ENCODE assay signal across 1 cellular context in the genomic region with DNA sequence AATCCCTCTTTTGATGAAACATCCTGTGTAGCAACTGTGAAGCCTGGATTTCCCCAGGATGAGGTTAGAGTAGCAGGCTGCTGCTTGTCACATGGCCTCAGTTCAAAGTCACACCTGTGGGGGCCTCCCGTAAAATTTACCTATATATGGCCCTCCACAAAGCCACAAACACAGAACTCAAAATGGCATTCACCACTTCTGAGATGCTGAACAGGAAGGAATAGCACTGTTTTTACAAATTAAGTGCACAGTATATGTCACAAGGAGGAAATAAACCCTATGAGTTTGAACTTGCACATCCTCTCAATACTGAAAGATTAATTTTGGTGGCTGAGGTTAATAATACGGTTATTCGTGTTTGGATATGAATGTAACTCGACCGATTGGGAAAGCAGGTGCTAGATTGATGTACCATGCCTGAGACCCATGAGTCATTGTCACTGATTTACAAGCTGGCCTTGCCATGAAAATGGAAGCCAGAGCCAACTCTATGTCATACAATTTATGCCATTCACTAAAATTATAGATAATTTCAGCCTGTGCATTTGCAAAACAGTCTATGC.
TF ChIP-seq lines count a peak whose summit lies in the region.

No MANE protein-coding gene starts in this region.

TF ChIP-seq in GM23338, 12 proteins besides CTCF, POLR2A, EP300 and RAD21 (continued from another document):
- TF ChIP-seq, protein P1, sequence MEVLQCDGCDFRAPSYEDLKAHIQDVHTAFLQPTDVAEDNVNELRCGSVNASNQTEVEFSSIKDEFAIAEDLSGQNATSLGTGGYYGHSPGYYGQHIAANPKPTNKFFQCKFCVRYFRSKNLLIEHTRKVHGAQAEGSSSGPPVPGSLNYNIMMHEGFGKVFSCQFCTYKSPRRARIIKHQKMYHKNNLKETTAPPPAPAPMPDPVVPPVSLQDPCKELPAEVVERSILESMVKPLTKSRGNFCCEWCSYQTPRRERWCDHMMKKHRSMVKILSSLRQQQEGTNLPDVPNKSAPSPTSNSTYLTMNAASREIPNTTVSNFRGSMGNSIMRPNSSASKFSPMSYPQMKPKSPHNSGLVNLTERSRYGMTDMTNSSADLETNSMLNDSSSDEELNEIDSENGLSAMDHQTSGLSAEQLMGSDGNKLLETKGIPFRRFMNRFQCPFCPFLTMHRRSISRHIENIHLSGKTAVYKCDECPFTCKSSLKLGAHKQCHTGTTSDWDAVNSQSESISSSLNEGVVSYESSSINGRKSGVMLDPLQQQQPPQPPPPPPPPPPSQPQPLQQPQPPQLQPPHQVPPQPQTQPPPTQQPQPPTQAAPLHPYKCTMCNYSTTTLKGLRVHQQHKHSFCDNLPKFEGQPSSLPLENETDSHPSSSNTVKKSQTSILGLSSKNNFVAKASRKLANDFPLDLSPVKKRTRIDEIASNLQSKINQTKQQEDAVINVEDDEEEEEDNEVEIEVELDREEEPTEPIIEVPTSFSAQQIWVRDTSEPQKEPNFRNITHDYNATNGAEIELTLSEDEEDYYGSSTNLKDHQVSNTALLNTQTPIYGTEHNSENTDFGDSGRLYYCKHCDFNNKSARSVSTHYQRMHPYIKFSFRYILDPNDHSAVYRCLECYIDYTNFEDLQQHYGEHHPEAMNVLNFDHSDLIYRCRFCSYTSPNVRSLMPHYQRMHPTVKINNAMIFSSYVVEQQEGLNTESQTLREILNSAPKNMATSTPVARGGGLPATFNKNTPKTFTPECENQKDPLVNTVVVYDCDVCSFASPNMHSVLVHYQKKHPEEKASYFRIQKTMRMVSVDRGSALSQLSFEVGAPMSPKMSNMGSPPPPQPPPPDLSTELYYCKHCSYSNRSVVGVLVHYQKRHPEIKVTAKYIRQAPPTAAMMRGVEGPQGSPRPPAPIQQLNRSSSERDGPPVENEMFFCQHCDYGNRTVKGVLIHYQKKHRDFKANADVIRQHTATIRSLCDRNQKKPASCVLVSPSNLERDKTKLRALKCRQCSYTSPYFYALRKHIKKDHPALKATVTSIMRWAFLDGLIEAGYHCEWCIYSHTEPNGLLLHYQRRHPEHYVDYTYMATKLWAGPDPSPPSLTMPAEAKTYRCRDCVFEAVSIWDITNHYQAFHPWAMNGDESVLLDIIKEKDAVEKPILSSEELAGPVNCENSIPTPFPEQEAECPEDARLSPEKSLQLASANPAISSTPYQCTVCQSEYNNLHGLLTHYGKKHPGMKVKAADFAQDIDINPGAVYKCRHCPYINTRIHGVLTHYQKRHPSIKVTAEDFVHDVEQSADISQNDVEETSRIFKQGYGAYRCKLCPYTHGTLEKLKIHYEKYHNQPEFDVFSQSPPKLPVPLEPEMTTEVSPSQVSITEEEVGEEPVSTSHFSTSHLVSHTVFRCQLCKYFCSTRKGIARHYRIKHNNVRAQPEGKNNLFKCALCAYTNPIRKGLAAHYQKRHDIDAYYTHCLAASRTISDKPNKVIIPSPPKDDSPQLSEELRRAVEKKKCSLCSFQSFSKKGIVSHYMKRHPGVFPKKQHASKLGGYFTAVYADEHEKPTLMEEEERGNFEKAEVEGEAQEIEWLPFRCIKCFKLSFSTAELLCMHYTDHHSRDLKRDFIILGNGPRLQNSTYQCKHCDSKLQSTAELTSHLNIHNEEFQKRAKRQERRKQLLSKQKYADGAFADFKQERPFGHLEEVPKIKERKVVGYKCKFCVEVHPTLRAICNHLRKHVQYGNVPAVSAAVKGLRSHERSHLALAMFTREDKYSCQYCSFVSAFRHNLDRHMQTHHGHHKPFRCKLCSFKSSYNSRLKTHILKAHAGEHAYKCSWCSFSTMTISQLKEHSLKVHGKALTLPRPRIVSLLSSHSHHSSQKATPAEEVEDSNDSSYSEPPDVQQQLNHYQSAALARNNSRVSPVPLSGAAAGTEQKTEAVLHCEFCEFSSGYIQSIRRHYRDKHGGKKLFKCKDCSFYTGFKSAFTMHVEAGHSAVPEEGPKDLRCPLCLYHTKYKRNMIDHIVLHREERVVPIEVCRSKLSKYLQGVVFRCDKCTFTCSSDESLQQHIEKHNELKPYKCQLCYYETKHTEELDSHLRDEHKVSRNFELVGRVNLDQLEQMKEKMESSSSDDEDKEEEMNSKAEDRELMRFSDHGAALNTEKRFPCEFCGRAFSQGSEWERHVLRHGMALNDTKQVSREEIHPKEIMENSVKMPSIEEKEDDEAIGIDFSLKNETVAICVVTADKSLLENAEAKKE (CRISPR knock-in tag; IDR thresholded peaks at IDR 0.05), result no peak
